In the genomic region with DNA sequence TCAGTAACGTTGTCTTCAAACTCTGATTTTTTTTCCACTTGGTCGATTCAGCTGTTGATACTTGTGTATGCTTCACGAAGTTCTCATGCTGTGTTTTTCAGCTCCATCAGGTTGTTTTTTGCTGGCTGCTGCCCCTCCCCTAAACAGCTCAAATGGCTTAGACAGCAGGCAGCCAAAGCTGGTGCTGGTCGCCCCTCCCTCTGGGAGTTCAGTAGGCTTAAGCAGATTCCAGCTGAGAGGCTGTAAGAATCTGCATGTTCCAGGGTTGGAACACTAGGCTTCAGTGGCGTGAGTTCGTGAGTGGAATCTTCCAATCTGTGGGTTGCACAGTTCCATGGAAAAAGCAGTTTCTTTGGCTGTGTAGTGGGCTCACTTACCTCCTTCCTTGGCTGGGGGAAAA, we compare ENCODE assay signal across 34 cellular contexts. TPM values are rescaled to one million over a fixed set of nuclear protein-coding genes. Genes with fewer than 3 reads are reported as not detected.
"Had no signal": no experiment of that assay in that cellular context is flagged by ENCODE, and none has a peak within 500 bp of the region (broad histone marks: within the 10 kb centered on the region; RNA-seq: fewer than 3 reads in every experiment).

No MANE protein-coding gene starts in this region.

- H3K79me2 ChIP-seq: parathyroid adenoma had no signal

- H3K4me3 ChIP-seq: ascending aorta, cardiac muscle cell, colonic mucosa, gastrocnemius medialis, right atrium auricular region, tibial nerve had no signal

- DNase-seq: activated CD4-positive, alpha-beta memory T cell treated with anti-CD3 and anti-CD28 coated beads for 36 hours; activated CD4-positive, alpha-beta T cell treated with anti-CD3 and anti-CD28 coated beads, Interleukin-2, amount 10 ng/mL, durations not matched to agents 24 days and 14 days; activated CD4-positive, CD25-positive, alpha-beta regulatory T cell treated with anti-CD3 and anti-CD28 coated beads, Interleukin-2, amount 50 U/mL, for 72 hours; activated CD8-positive, alpha-beta memory T cell treated with anti-CD3 and anti-CD28 coated beads, Interleukin-2, amount 50 U/mL, for 4 hours; activated gamma-delta T cell; activated naive CD4-positive, alpha-beta T cell treated with anti-CD3 and anti-CD28 coated beads, Interleukin-2, amount 10 ng/mL, durations not matched to agents 7 days and 5 days; activated naive CD8-positive, alpha-beta T cell treated with anti-CD3 and anti-CD28 coated beads, Interleukin-2, amount 10 ng/mL, durations not matched to agents 7 days and 5 days; activated T-cell treated with anti-CD3 and anti-CD28 coated beads, Interleukin-2, amount 50 U/mL, for 1 hour; cerebellar nuclear complex; colonic mucosa; effector memory CD4-positive, alpha-beta T cell; erythroblast; gastrocnemius medialis; glutamatergic neuron; islet precursor cell; left ventricle myocardium superior; midbrain; naive thymus-derived CD4-positive, alpha-beta T cell; occipital lobe; stimulated activated CD4-positive, alpha-beta T cell treated with anti-CD3 and anti-CD28 coated beads, Interleukin-15, amount 100 ng/mL, for 24 hours; stimulated activated CD4-positive, alpha-beta T cell treated with anti-CD3 and anti-CD28 coated beads, Interleukin-2, amount 100 ng/mL, for 24 hours; stimulated activated naive CD4-positive, alpha-beta T cell had no signal

- H3K27me3 ChIP-seq: ascending aorta, cardiac muscle cell, colonic mucosa, gastrocnemius medialis, right atrium auricular region, tibial nerve had no signal

- ATAC-seq: gastrocnemius medialis; left ventricle myocardium superior; naive thymus-derived CD4-positive, alpha-beta T cell had no signal

- H2AFZ ChIP-seq: parathyroid adenoma had no signal

- H3K9me3 ChIP-seq: colonic mucosa had no signal

- H3K27ac ChIP-seq: ascending aorta, cardiac muscle cell, colonic mucosa, gastrocnemius medialis, parathyroid adenoma, right atrium auricular region, tibial nerve, VCaP had no signal

- H3K4me1 ChIP-seq: colonic mucosa, gastrocnemius medialis, parathyroid adenoma, right atrium auricular region had no signal

- H3K36me3 ChIP-seq: ascending aorta, cardiac muscle cell, colonic mucosa, gastrocnemius medialis, right atrium auricular region, tibial nerve had no signal

RNA-seq across cellular contexts. Expression of a gene that starts 10.3 kb away (rescaled TPM):
- total RNA-seq: activated CD4-positive, alpha-beta memory T cell treated with anti-CD3 and anti-CD28 coated beads for 36 hours; activated CD4-positive, alpha-beta T cell treated with anti-CD3 and anti-CD28 coated beads, Interleukin-2, amount 10 ng/mL, durations not matched to agents 24 days and 14 days; activated CD8-positive, alpha-beta memory T cell treated with anti-CD3 and anti-CD28 coated beads for 36 hours; activated naive CD8-positive, alpha-beta T cell treated with anti-CD3 and anti-CD28 coated beads, Interleukin-2, amount 10 ng/mL, durations not matched to agents 7 days and 5 days; activated T-helper 1 cell treated with anti-CD3 and anti-CD28 coated beads, Interleukin-12 subunit alpha, Interleukin-12 subunit beta, Interleukin-2, Interleukin-4 antibody, amounts not matched to agents 30 ng/mL and 10 ng/mL and 1 ng/mL, durations not matched to agents 14 hours and 24 hours and 36 hours; dermis microvascular lymphatic vessel endothelial cell; lung microvascular endothelial cell; naive thymus-derived CD4-positive, alpha-beta T cell; pulmonary artery endothelial cell; T-helper 1 cell treated with Interleukin-12 subunit alpha and Interleukin-12 subunit beta and Interleukin-4 antibody, amounts not matched to agents 30 ng/mL and 1 ng/mL, for 36 hours had no signal

RNA-seq across cellular contexts. Expression of a gene that starts 57.0 kb away (rescaled TPM):
- total RNA-seq: activated CD4-positive, alpha-beta memory T cell treated with anti-CD3 and anti-CD28 coated beads for 36 hours; activated CD4-positive, alpha-beta T cell treated with anti-CD3 and anti-CD28 coated beads, Interleukin-2, amount 10 ng/mL, durations not matched to agents 24 days and 14 days; activated CD8-positive, alpha-beta memory T cell treated with anti-CD3 and anti-CD28 coated beads for 36 hours; activated naive CD8-positive, alpha-beta T cell treated with anti-CD3 and anti-CD28 coated beads, Interleukin-2, amount 10 ng/mL, durations not matched to agents 7 days and 5 days; activated T-helper 1 cell treated with anti-CD3 and anti-CD28 coated beads, Interleukin-12 subunit alpha, Interleukin-12 subunit beta, Interleukin-2, Interleukin-4 antibody, amounts not matched to agents 30 ng/mL and 10 ng/mL and 1 ng/mL, durations not matched to agents 14 hours and 24 hours and 36 hours; ascending aorta; cardiac muscle cell; colonic mucosa; dermis microvascular lymphatic vessel endothelial cell; left ventricle myocardium superior; lung microvascular endothelial cell; naive thymus-derived CD4-positive, alpha-beta T cell; pulmonary artery endothelial cell; right atrium auricular region; T-helper 1 cell treated with Interleukin-12 subunit alpha and Interleukin-12 subunit beta and Interleukin-4 antibody, amounts not matched to agents 30 ng/mL and 1 ng/mL, for 36 hours had no signal
